ENCODE assay signal across 11 cellular contexts in genomic region chr1:2544093-2544874, GRCh38. TPM values are rescaled to one million over a fixed set of nuclear protein-coding genes. Genes with fewer than 3 reads are reported as not detected.
DNase-seq lines count a peak whose midpoint lies in the region; ATAC-seq, FAIRE-seq and TF ChIP-seq lines count a peak whose summit lies in the region.
"Had no signal": no experiment of that assay in that cellular context is flagged by ENCODE, and none has a peak within 500 bp of the region (broad histone marks: within the 10 kb centered on the region; RNA-seq: fewer than 3 reads in every experiment).

No MANE protein-coding gene starts in this region.

- H3K27ac ChIP-seq in 22Rv1 (peak overlapping the region; percentile 32; the same call in 1 of the 2 replicates), right cardiac atrium (ENCODE audit: low read length) (peak overlapping the region; percentile 33)
- H3K27ac ChIP-seq: psoas muscle had no signal

- TF ChIP-seq CTCF in 22Rv1 (IDR thresholded peaks at IDR 0.05): no peak

- no peak for FAIRE-seq in RCC 7860 (lab: Jason Lieb, UNC)

- H3K9me3 ChIP-seq in right cardiac atrium (ENCODE audit: control insufficient read depth, low read length): no peaks in the 10 kb centered on the region
- H3K9me3 ChIP-seq: psoas muscle, uterus had no signal

- ATAC-seq in right cardiac atrium: no peak
- ATAC-seq: HCT116, psoas muscle had no signal

- no peak overlapping the region for H3K4me3 Mint-ChIP-seq in activated naive CD4-positive, alpha-beta T cell treated with anti-CD3 and anti-CD28 coated beads for 36 hours

- peak; percentile 51 for DNase-seq in RPMI7951 (ENCODE audit: low read depth)
- DNase-seq in right cardiac atrium: peak in 2 of 3 donors; percentile 72 to 76
- DNase-seq in activated naive CD4-positive, alpha-beta T cell treated with anti-CD3 and anti-CD28 coated beads for 36 hours: no peak
- DNase-seq in RCC 7860 (ENCODE audit: low spot score): no peak
- DNase-seq in NCI-H2196 (lab: John Stamatoyannopoulos, UW; ENCODE audit: unreplicated experiment): no peak
- DNase-seq: central memory CD4-positive, alpha-beta T cell; NCI-H1048; psoas muscle; uterus had no signal

- no peaks in the 10 kb centered on the region for H3K9me3 Mint-ChIP-seq in activated naive CD4-positive, alpha-beta T cell treated with anti-CD3 and anti-CD28 coated beads for 36 hours

- WGBS in right cardiac atrium: 42% methylated on average over 26 of the region's 26 CpGs

- CTCF ChIA-PET in activated naive CD4-positive, alpha-beta T cell treated with anti-CD3 and anti-CD28 coated beads for 36 hours (lab: Charles Lee): no interaction called here

- H3K4me1 ChIP-seq in right cardiac atrium (ENCODE audit: control insufficient read depth, insufficient read depth, low read length): peaks cover 9% of the 10 kb centered on the region

- H3K4me3 ChIP-seq in right cardiac atrium (ENCODE audit: low read length): no peak overlapping the region
- H3K4me3 ChIP-seq: psoas muscle, uterus had no signal

- H3K27me3 Mint-ChIP-seq in activated naive CD4-positive, alpha-beta T cell treated with anti-CD3 and anti-CD28 coated beads for 36 hours (ENCODE audit: low read depth): no peaks in the 10 kb centered on the region

- no peak overlapping the region for H3K27ac Mint-ChIP-seq in activated naive CD4-positive, alpha-beta T cell treated with anti-CD3 and anti-CD28 coated beads for 36 hours

- no peaks in the 10 kb centered on the region for H3K36me3 Mint-ChIP-seq in activated naive CD4-positive, alpha-beta T cell treated with anti-CD3 and anti-CD28 coated beads for 36 hours (ENCODE audit: low read depth)

- intact Hi-C loops in right cardiac atrium (cut with DNase I): no loop called here
- intact Hi-C loops in activated naive CD4-positive, alpha-beta T cell treated with anti-CD3 and anti-CD28 coated beads for 36 hours (cut with micrococcal nuclease): no loop called here

- H3K4me1 Mint-ChIP-seq in activated naive CD4-positive, alpha-beta T cell treated with anti-CD3 and anti-CD28 coated beads for 36 hours (ENCODE audit: low read depth): peaks cover 13% of the 10 kb centered on the region

- H3K27me3 ChIP-seq in right cardiac atrium (ENCODE audit: control insufficient read depth, insufficient read depth): no peaks in the 10 kb centered on the region
- H3K27me3 ChIP-seq: uterus had no signal

RNA-seq across cellular contexts. Expression of gene TNFRSF14, which starts 11.9 kb away (rescaled TPM):
- total RNA-seq in RPMI7951 (2014; rRNA removed; shearing (Covaris generic)): 26.8 and 29.4 TPM in 2 replicates
- total RNA-seq in right cardiac atrium: 10 to 100 TPM; 17.6 to 25.5 (median 21.8) TPM
- 27.6 TPM for polyA plus RNA-seq in right cardiac atrium
- 100 to 1,000 TPM; 120 to 123 TPM for total RNA-seq in activated naive CD4-positive, alpha-beta T cell treated with anti-CD3 and anti-CD28 coated beads for 36 hours

RNA-seq across cellular contexts. Expression of gene HES5, which starts 14.2 kb away (rescaled TPM):
- not detected in 2 replicates for total RNA-seq in RPMI7951 (2014; rRNA removed; shearing (Covaris generic))
- total RNA-seq in right cardiac atrium: 1 to 10 TPM in 2 of 4 donors, under 1 TPM in 2; 0.61 to 1.8 (median 1.2) TPM
- 0.52 TPM for polyA plus RNA-seq in right cardiac atrium
- not detected for total RNA-seq in activated naive CD4-positive, alpha-beta T cell treated with anti-CD3 and anti-CD28 coated beads for 36 hours

RNA-seq across cellular contexts. Expression of gene PANK4, which starts 17.9 kb away (rescaled TPM):
- total RNA-seq in RPMI7951 (2014; rRNA removed; shearing (Covaris generic)): 15.0 and 17.6 TPM in 2 replicates
- total RNA-seq in right cardiac atrium: 10 to 100 TPM; 35.2 to 51.3 (median 45.1) TPM
- polyA plus RNA-seq in right cardiac atrium: 38.7 TPM
- total RNA-seq in activated naive CD4-positive, alpha-beta T cell treated with anti-CD3 and anti-CD28 coated beads for 36 hours: 10 to 100 TPM; 46.6 to 51.4 TPM

RNA-seq across cellular contexts. Expression of gene PRXL2B, which starts 42.3 kb away (rescaled TPM):
- 21.5 and 26.1 TPM in 2 replicates for total RNA-seq in RPMI7951 (2014; rRNA removed; shearing (Covaris generic))
- total RNA-seq in right cardiac atrium: 10 to 100 TPM in 2 of 4 donors, 1 to 10 TPM in 2; 8.0 to 11.8 (median 10.4) TPM
- polyA plus RNA-seq in right cardiac atrium: 9.3 TPM
- total RNA-seq in activated naive CD4-positive, alpha-beta T cell treated with anti-CD3 and anti-CD28 coated beads for 36 hours: 10 to 100 TPM; 21.8 to 22.1 TPM

Comparison
In these comparisons a context has a peak if more than half of its experiments do, and no peak if none do; other contexts are left out.
1. DNase-seq: peak in RPMI7951 (single experiment) and right cardiac atrium (2 of 3); none in activated naive CD4-positive, alpha-beta T cell treated with anti-CD3 and anti-CD28 coated beads for 36 hours (single experiment), RCC 7860 (single experiment) and NCI-H2196 (single experiment).